29 cellular contexts compared by ENCODE assay signal in the genomic region with DNA sequence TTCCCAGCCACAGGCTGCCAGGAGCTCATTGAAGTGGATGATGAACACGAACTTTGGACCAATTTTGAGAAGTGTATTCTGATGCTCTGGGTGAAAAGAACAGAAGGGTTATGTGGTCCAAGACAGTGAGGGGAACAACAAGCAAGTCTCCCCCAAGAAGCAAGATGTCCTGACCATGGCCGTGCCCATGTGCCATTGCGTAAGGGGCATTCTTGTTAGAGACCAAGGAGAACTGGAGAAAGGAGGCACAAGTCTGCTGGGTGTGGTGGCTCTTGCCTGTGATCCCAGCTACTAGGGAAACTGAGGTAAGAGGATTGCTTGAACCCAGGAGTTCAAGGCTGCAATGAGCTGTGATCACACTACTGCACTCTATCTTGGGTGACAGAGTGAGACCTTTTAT.
"Had no signal": no experiment of that assay in that cellular context is flagged by ENCODE, and none has a peak within 500 bp of the region (broad histone marks: within the 10 kb centered on the region; RNA-seq: fewer than 3 reads in every experiment).

No MANE protein-coding gene starts in this region.

- H3K9me3 ChIP-seq: left lung, lower lobe of right lung, neutrophil, ovary, right atrium auricular region, stomach, testis, thyroid gland, transverse colon, upper lobe of right lung had no signal

- H3K4me1 Mint-ChIP-seq: neural progenitor cell had no signal

- H3K27ac ChIP-seq: left lung, lower lobe of right lung, neural progenitor cell, neutrophil, ovary, right atrium auricular region, skin epidermis, stomach, testis, thyroid gland, transverse colon, upper lobe of right lung had no signal

- H3K4me3 Mint-ChIP-seq: natural killer cell; nephron progenitor cell; neural progenitor cell; stimulated activated naive B cell treated with anti-CD40 and anti-IgM and Interleukin-4, amounts not matched to agents 10 μg/mL and 1 μg/mL and 100 μg/mL, for 72 hours had no signal

- H3K27ac Mint-ChIP-seq: natural killer cell; nephron progenitor cell; neural progenitor cell; progenitor cell of endocrine pancreas; stimulated activated naive B cell treated with anti-CD40 and anti-IgM and Interleukin-4, amounts not matched to agents 10 μg/mL and 1 μg/mL and 100 μg/mL, for 72 hours had no signal

- H3K36me3 ChIP-seq: left lung, lower lobe of right lung, neural progenitor cell, neutrophil, ovary, right atrium auricular region, stomach, thyroid gland, transverse colon, upper lobe of right lung had no signal

- H3K4me1 ChIP-seq: neural progenitor cell, right atrium auricular region, testis, thyroid gland, upper lobe of right lung had no signal

- H3K9me3 Mint-ChIP-seq: natural killer cell; stimulated activated naive B cell treated with anti-CD40 and anti-IgM and Interleukin-4, amounts not matched to agents 10 μg/mL and 1 μg/mL and 100 μg/mL, for 72 hours had no signal

- FAIRE-seq: kidney, urothelium cell line had no signal

- H3K4me2 ChIP-seq: neural progenitor cell had no signal

- H3K27me3 Mint-ChIP-seq: stimulated activated naive B cell treated with anti-CD40 and anti-IgM and Interleukin-4, amounts not matched to agents 10 μg/mL and 1 μg/mL and 100 μg/mL, for 72 hours had no signal

- H3K36me3 Mint-ChIP-seq: natural killer cell; neural progenitor cell; stimulated activated naive B cell treated with anti-CD40 and anti-IgM and Interleukin-4, amounts not matched to agents 10 μg/mL and 1 μg/mL and 100 μg/mL, for 72 hours had no signal

- H3K9ac ChIP-seq: neural progenitor cell had no signal

- ATAC-seq: left colon; left lung; lower lobe of right lung; natural killer cell; sciatic nerve; stimulated activated naive B cell treated with anti-CD40 and anti-IgM and Interleukin-4, amounts not matched to agents 10 μg/mL and 1 μg/mL and 100 μg/mL, for 72 hours; stimulated activated naive CD8-positive, alpha-beta T cell treated with anti-CD3 and anti-CD28 coated beads, Interleukin-15, Interleukin-2, amounts not matched to agents 100 U/mL and 50 U/mL, for 24 hours; upper lobe of right lung had no signal

- DNase-seq: hippocampal formation; kidney; left colon; left lung; lower lobe of right lung; mammary epithelial cell; mesenchymal stem cell; natural killer cell; nephron progenitor cell; occipital lobe; ovary; stimulated activated CD4-positive, alpha-beta T cell treated with anti-CD3 and anti-CD28 coated beads, Interleukin-12 subunit alpha, Interleukin-12 subunit beta, amount 100 ng/mL, for 4 hours; stimulated activated CD4-positive, alpha-beta T cell treated with anti-CD3 and anti-CD28 coated beads, Interleukin-15, amount 100 ng/mL, for 24 hours; stimulated activated CD4-positive, alpha-beta T cell treated with anti-CD3 and anti-CD28 coated beads, Interleukin-2, amount 100 ng/mL, for 24 hours; stimulated activated CD4-positive, alpha-beta T cell treated with anti-CD3 and anti-CD28 coated beads, Interleukin-4, amount 100 ng/mL, for 1 hour; stimulated activated naive B cell treated with anti-CD40 and anti-IgM and Interleukin-4, amounts not matched to agents 10 μg/mL and 1 μg/mL and 100 μg/mL, for 72 hours; stimulated activated naive CD8-positive, alpha-beta T cell treated with anti-CD3 and anti-CD28 coated beads, Interleukin-15, Interleukin-2, amounts not matched to agents 100 U/mL and 50 U/mL, for 24 hours; stomach; testis; thyroid gland; transverse colon; upper lobe of right lung had no signal

- H3K4me3 ChIP-seq: left lung, lower lobe of right lung, neural progenitor cell, ovary, right atrium auricular region, skin epidermis, stomach, testis, thyroid gland, transverse colon, upper lobe of right lung had no signal

- H3K27me3 ChIP-seq: neural progenitor cell, ovary, right atrium auricular region, testis, thyroid gland had no signal
